ENCODE assay signal across 25 cellular contexts in the genomic region with DNA sequence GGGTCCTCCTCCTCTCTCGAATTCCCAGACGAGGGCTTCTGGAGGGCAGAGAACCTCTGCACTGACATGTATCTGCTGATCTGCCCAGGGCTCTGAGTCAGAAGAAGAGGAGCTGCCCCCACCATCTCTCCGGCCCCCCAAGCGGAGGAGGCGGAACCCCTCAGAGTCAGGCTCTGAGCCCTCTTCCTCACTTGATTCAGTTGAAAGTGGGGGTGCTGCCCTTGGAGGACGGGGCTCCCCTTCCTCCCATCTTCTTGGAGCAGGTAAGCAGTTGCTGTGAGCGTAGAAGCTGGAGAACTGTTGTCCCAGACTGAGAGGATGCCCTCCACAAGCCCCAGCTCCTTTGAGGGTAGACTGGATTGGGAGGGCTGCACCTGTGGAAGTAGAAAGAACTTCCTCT. TPM values are rescaled to one million over a fixed set of nuclear protein-coding genes. Genes with fewer than 3 reads are reported as not detected.
DNase-seq lines count a peak whose midpoint lies in the region; ATAC-seq, FAIRE-seq and TF ChIP-seq lines count a peak whose summit lies in the region.
"Had no signal": no experiment of that assay in that cellular context is flagged by ENCODE, and none has a peak within 500 bp of the region (broad histone marks: within the 10 kb centered on the region; RNA-seq: fewer than 3 reads in every experiment).

No MANE protein-coding gene starts in this region.

- peaks cover 6% of the 10 kb centered on the region for H3K4me1 Mint-ChIP-seq in type B pancreatic cell (ENCODE audit: unreplicated experiment)

- POLR2A ChIA-PET in HepG2 (lab: Yijun Ruan, JAX) = interaction anchor here (1.0 kb wide), 2 partner anchors 77 to 98 kb away, joined by 4 read pairs; no protein-coding TSS in a partner anchor

- CTCF ChIA-PET in HepG2 (lab: Yijun Ruan, JAX; ENCODE audit: low intra/inter-chr PET ratio, low total read pairs) = no interaction called here

- FAIRE-seq in HepG2 (lab: Jason Lieb, UNC) = no peak
- FAIRE-seq: GM12891, HTR-8/SVneo had no signal

- DNase-seq in HepG2 (ENCODE audit: low spot score) = no peak
- no peak for DNase-seq in right lobe of liver
- DNase-seq in adrenal gland = no peak
- DNase-seq in smooth muscle cell (lab: John Stamatoyannopoulos, UW; ENCODE audit: unreplicated experiment) = no peak
- no peak for DNase-seq in type B pancreatic cell (ENCODE audit: extremely low spot score, unreplicated experiment)
- DNase-seq in SIG-M5 (lab: John Stamatoyannopoulos, UW) = no peak
- no peak for DNase-seq in HCEC 1CT
- DNase-seq: BE2C; CD4-positive, CD25-positive, alpha-beta regulatory T cell; COR-L47; DND-41; IMR-90; MV-4-11; NCI-H1105 treated with DMSO at 0.1 percent for 48 hours; NCI-H2029 treated with DMSO at 0.1 percent for 48 hours; NCI-H226; NCI-H510A treated with DMSO at 0.1 percent for 48 hours; NCI-H774; NK-92 treated with Interleukin-12 subunit alpha and Interleukin-12 subunit beta, amount 100 ng/mL, for 24 hours had no signal

- no peak for TF ChIP-seq EP300 in HepG2 (IDR thresholded peaks at IDR 0.05; ENCODE audit: low read depth in 2 of 2, low read length in 2 of 2)
- TF ChIP-seq EP300 in HepG2 (CRISPR knock-in tag; IDR thresholded peaks at IDR 0.05; ENCODE audit: borderline replicate concordance) = no peak

- H3K36me3 ChIP-seq in HepG2 (replicated peaks in 1 of 2; ENCODE audit: control insufficient read depth in 1 of 2, insufficient read depth in 2 of 2, low read length in 2 of 2) (peaks cover 0 to 1% of the 10 kb centered on the region in 2 experiments; a peak in 2 of 5 replicates), right lobe of liver (peaks cover 0 to 12% (median 3%) of the 10 kb centered on the region in 4 donors), adrenal gland (replicated peaks in 1 of 2) (peaks cover 0 to 35% of the 10 kb centered on the region in 2 donors), smooth muscle cell (ENCODE audit: low read depth) (no peaks in the 10 kb centered on the region)
- H3K36me3 ChIP-seq: BE2C had no signal

- H3K4me1 ChIP-seq in HepG2 (ENCODE audit: insufficient read depth, low read length) (peaks cover 44% of the 10 kb centered on the region), right lobe of liver (peaks cover 0 to 12% (median 6%) of the 10 kb centered on the region in 4 donors), adrenal gland (replicated peaks in 1 of 2) (peaks cover 4 to 8% of the 10 kb centered on the region in 2 donors), smooth muscle cell (ENCODE audit: low read depth) (no peaks in the 10 kb centered on the region)
- H3K4me1 ChIP-seq: BE2C, HAP-1 had no signal

- H3K9ac ChIP-seq in HepG2 (ENCODE audit: insufficient read depth, low read depth, low read length) (0 out of 2 replicates have a peak overlapping the region, but pooled peaks have one; percentile 75), smooth muscle cell (ENCODE audit: low read depth) (no peak overlapping the region)

- intact Hi-C loops in HepG2 (cut with micrococcal nuclease; ENCODE audit: unreplicated experiment) (no loop called here), right lobe of liver (cut with DNase I) (loop anchor here (5.0 kb wide), 1 partner anchor 64 kb away; the partner anchor contains the start of gene FMNL3 (in 2 of the 2)), adrenal gland (cut with DNase I) (no loop called here)

- H3K79me2 ChIP-seq in HepG2 (ENCODE audit: insufficient read depth, low read length) = no peaks in the 10 kb centered on the region
- H3K79me2 ChIP-seq in smooth muscle cell (ENCODE audit: low read depth) = no peaks in the 10 kb centered on the region

- H3K27me3 Mint-ChIP-seq in type B pancreatic cell = no peaks in the 10 kb centered on the region
- H3K27me3 Mint-ChIP-seq: CD4-positive, CD25-positive, alpha-beta regulatory T cell had no signal

- no peak overlapping the region for H3K4me2 ChIP-seq in HepG2 (ENCODE audit: low read depth, low read length)
- no peak overlapping the region for H3K4me2 ChIP-seq in smooth muscle cell
- H3K4me2 ChIP-seq: GM23338 had no signal

- no peak for ATAC-seq in HepG2
- ATAC-seq in right lobe of liver = no peak
- ATAC-seq: GM23338, Panc1 had no signal

- H3K27ac ChIP-seq in HepG2 (ENCODE audit: extremely low read length, insufficient read depth, low read length) (no peak overlapping the region), right lobe of liver (no peak overlapping the region), adrenal gland (peak overlapping the region in 3 of 5 donors; percentile 83 to 92 (median 88)), smooth muscle cell (ENCODE audit: low read depth) (peak overlapping the region; percentile 84)
- H3K27ac ChIP-seq: SJSA1 had no signal

- peaks cover 17% of the 10 kb centered on the region for H3K36me3 Mint-ChIP-seq in type B pancreatic cell

- H3K4me3 Mint-ChIP-seq in type B pancreatic cell = no peak overlapping the region
- H3K4me3 Mint-ChIP-seq: CD4-positive, CD25-positive, alpha-beta regulatory T cell; GM23338 had no signal

- H3K27ac Mint-ChIP-seq in type B pancreatic cell = peak overlapping the region; percentile 41
- H3K27ac Mint-ChIP-seq: CD4-positive, CD25-positive, alpha-beta regulatory T cell; GM23338 had no signal

- H3K9me3 ChIP-seq in HepG2 (ENCODE audit: low read length) = no peaks in the 10 kb centered on the region
- no peaks in the 10 kb centered on the region for H3K9me3 ChIP-seq in right lobe of liver
- H3K9me3 ChIP-seq in adrenal gland (replicated peaks in 1 of 3) = no peaks in the 10 kb centered on the region
- no peaks in the 10 kb centered on the region for H3K9me3 ChIP-seq in smooth muscle cell (replicated peaks; ENCODE audit: low read depth)
- H3K9me3 ChIP-seq: BE2C, HAP-1, SJSA1 had no signal

- H3K9me3 Mint-ChIP-seq in type B pancreatic cell = no peaks in the 10 kb centered on the region
- H3K9me3 Mint-ChIP-seq: CD4-positive, CD25-positive, alpha-beta regulatory T cell; GM23338 had no signal

- in situ Hi-C loops in HepG2 (cut with HindIII; ENCODE audit: extremely low pct_ligation_motif_present, low pct_unique_long_range_greater_than_20kb) = loop anchor here (5.0 kb wide), 1 partner anchor 64 kb away; the partner anchor contains the start of gene FMNL3

- TF ChIP-seq RAD21 in HepG2 (CRISPR knock-in tag; IDR thresholded peaks at IDR 0.05) = no peak

- H2AFZ ChIP-seq in HepG2 (ENCODE audit: low read length) = no peak overlapping the region
- no peak overlapping the region for H2AFZ ChIP-seq in smooth muscle cell (ENCODE audit: low read depth)
- H2AFZ ChIP-seq: GM23338 had no signal

- TF ChIP-seq POLR2A in HepG2 (IDR thresholded peaks at IDR 0.05; ENCODE audit: insufficient read depth in 1 of 2, low read depth in 2 of 2, low read length in 2 of 2) = no peak
- no peak for TF ChIP-seq POLR2A in right lobe of liver (IDR thresholded peaks at IDR 0.05)
- no peak for TF ChIP-seq POLR2A in adrenal gland (IDR thresholded peaks at IDR 0.05)

- TF ChIP-seq CTCF in HepG2 (CRISPR knock-in tag; IDR thresholded peaks at IDR 0.05) (no peak), right lobe of liver (IDR thresholded peaks at IDR 0.05) (no peak), adrenal gland (IDR thresholded peaks at IDR 0.05) (no peak), smooth muscle cell (IDR thresholded peaks at IDR 0.05; ENCODE audit: borderline replicate concordance, insufficient read depth, poor library complexity, severe bottlenecking) (no peak), type B pancreatic cell (conservative IDR thresholded peaks at IDR 0.05) (no peak)

- H3K4me3 ChIP-seq in HepG2 (replicated peaks in 1 of 3; ENCODE audit: insufficient read depth in 1 of 3, low read depth in 2 of 3, low read length in 3 of 3) = no peak overlapping the region
- no peak overlapping the region for H3K4me3 ChIP-seq in right lobe of liver
- no peak overlapping the region for H3K4me3 ChIP-seq in adrenal gland
- no peak overlapping the region for H3K4me3 ChIP-seq in smooth muscle cell
- H3K4me3 ChIP-seq: GM23338, HAP-1, SJSA1 had no signal

- WGBS in HepG2 (ENCODE audit: low lambda C conversion rate) = 96% methylated on average over 7 of the region's 7 CpGs
- 80% methylated on average over 1 of the region's 7 CpGs for WGBS in right lobe of liver (ENCODE audit: insufficient coverage, low coverage, low lambda C conversion rate, missing lambda C conversion rate)
- WGBS in adrenal gland, 4 donors = 84 to 93% (median 91%) methylated on average over 4 to 7 of the region's 7 CpGs
- WGBS in smooth muscle cell (ENCODE audit: low lambda C conversion rate) = 87% methylated on average over 7 of the region's 7 CpGs

- H3K27me3 ChIP-seq in HepG2 (ENCODE audit: control insufficient read depth in 1 of 2, insufficient read depth in 2 of 2, low read length in 2 of 2) (no peaks in the 10 kb centered on the region; a peak in 1 of 5 replicates), right lobe of liver (no peaks in the 10 kb centered on the region), adrenal gland (no peaks in the 10 kb centered on the region), smooth muscle cell (ENCODE audit: low read depth) (no peaks in the 10 kb centered on the region)
- H3K27me3 ChIP-seq: BE2C, SJSA1 had no signal

- H4K20me1 ChIP-seq in HepG2 (ENCODE audit: insufficient read depth, low read length) = no peaks in the 10 kb centered on the region
- no peaks in the 10 kb centered on the region for H4K20me1 ChIP-seq in smooth muscle cell (ENCODE audit: low read depth)

- H3F3A ChIP-seq in smooth muscle cell (ENCODE audit: low read depth) = peaks cover 16% of the 10 kb centered on the region

- no TSS peak for BruUV-seq in HepG2 (replicated peaks; lab: Mats Ljungman, UMichigan)

RNA-seq across cellular contexts. Expression of gene PRPF40B, which starts 19.8 kb away (rescaled TPM):
- 2.6 and 5.0 TPM in 2 replicates for total RNA-seq in HepG2 (2016; rRNA removed; fragmentation: Illumina TruSeq; extraction: Trizol)
- 2.2 and 2.3 TPM in 2 replicates for total RNA-seq in HepG2 (2016; cell fraction: cytosol; rRNA removed; fragmentation: Illumina TruSeq; extraction: Trizol; ENCODE audit: low read depth)
- 1.9 and 5.0 TPM in 2 replicates for total RNA-seq in HepG2 (2016; cell fraction: insoluble cytoplasmic fraction; rRNA removed; fragmentation: Illumina TruSeq; extraction: Trizol)
- 2.7 and 2.9 TPM in 2 replicates for total RNA-seq in HepG2 (2016; cell fraction: membrane; rRNA removed; fragmentation: Illumina TruSeq; extraction: Trizol)
- total RNA-seq in HepG2 (2016; cell fraction: nucleus; rRNA removed; fragmentation: Illumina TruSeq; extraction: Trizol) = 8.8 and 9.0 TPM in 2 replicates
- 7.8 and 9.5 TPM in 2 replicates for polyA plus RNA-seq in HepG2 (2011; rRNA removed)
- 3.0 and 3.2 TPM in 2 replicates for polyA plus RNA-seq in HepG2 (2011; cell fraction: cytosol; rRNA removed)
- 63.5 and 64.1 TPM in 2 replicates for polyA plus RNA-seq in HepG2 (2011; cell fraction: nucleus; rRNA removed)
- 4.6 and 6.6 TPM in 2 replicates for polyA plus RNA-seq in HepG2 (2012)
- 0.79 and 1.2 TPM in 2 replicates for polyA plus RNA-seq in HepG2 (2016; cell fraction: cytosol; fragmentation: Illumina TruSeq; extraction: Trizol; ENCODE audit: low read depth)
- polyA plus RNA-seq in HepG2 (2016; cell fraction: insoluble cytoplasmic fraction; fragmentation: Illumina TruSeq; extraction: Trizol; ENCODE audit: low read depth) = 2.1 and 3.5 TPM in 2 replicates
- polyA plus RNA-seq in HepG2 (2016; cell fraction: membrane; fragmentation: Illumina TruSeq; extraction: Trizol; ENCODE audit: low read depth) = 1.5 and 1.6 TPM in 2 replicates
- polyA plus RNA-seq in HepG2 (2016; cell fraction: nucleus; fragmentation: Illumina TruSeq; extraction: Trizol; ENCODE audit: insufficient read depth, low read depth) = 20.9 and 21.1 TPM in 2 replicates
- polyA minus RNA-seq in HepG2 (2011; rRNA and poly(A)+ RNA removed; ENCODE audit: low replicate concordance) = 10.3 and 11.0 TPM in 2 replicates
- polyA minus RNA-seq in HepG2 (2011; cell fraction: cytosol; rRNA and poly(A)+ RNA removed) = 1.3 and 2.6 TPM in 2 replicates
- polyA minus RNA-seq in HepG2 (2011; cell fraction: nucleus; rRNA and poly(A)+ RNA removed) = 17.3 and 22.3 TPM in 2 replicates
- 1 to 10 TPM; 4.7 to 8.2 (median 6.3) TPM for total RNA-seq in right lobe of liver
- 10 to 100 TPM in 6 of 8 donors, 1 to 10 TPM in 2; 7.2 to 44.8 (median 24.4) TPM for total RNA-seq in adrenal gland
- polyA plus RNA-seq in adrenal gland = 100 to 1,000 TPM in 1 of 3 donors, 10 to 100 TPM in 1, 1 to 10 TPM in 1; 9.1 to 125 (median 83.6) TPM
- total RNA-seq in smooth muscle cell = 5.7 and 6.2 TPM in 2 replicates
- polyA plus RNA-seq in smooth muscle cell = 19.8 and 22.8 TPM in 2 replicates
- 25.0 and 35.4 TPM in 2 replicates for total RNA-seq in type B pancreatic cell (ENCODE audit: low replicate concordance)

RNA-seq across cellular contexts. Expression of gene FAM186B, which starts 37.7 kb away (rescaled TPM):
- total RNA-seq in HepG2 (2016; rRNA removed; fragmentation: Illumina TruSeq; extraction: Trizol) = 0.17 and 0.20 TPM in 2 replicates
- total RNA-seq in HepG2 (2016; cell fraction: cytosol; rRNA removed; fragmentation: Illumina TruSeq; extraction: Trizol; ENCODE audit: low read depth) = not detected in 2 replicates
- total RNA-seq in HepG2 (2016; cell fraction: insoluble cytoplasmic fraction; rRNA removed; fragmentation: Illumina TruSeq; extraction: Trizol) = 0.21 and 0.30 TPM in 2 replicates
- 0.14 and 0.15 TPM in 2 replicates for total RNA-seq in HepG2 (2016; cell fraction: membrane; rRNA removed; fragmentation: Illumina TruSeq; extraction: Trizol)
- total RNA-seq in HepG2 (2016; cell fraction: nucleus; rRNA removed; fragmentation: Illumina TruSeq; extraction: Trizol) = 0.16 TPM in 1 of 2 replicates, not detected in the other
- 0.05 and 0.07 TPM in 2 replicates for polyA plus RNA-seq in HepG2 (2011; rRNA removed)
- 0.03 and 0.12 TPM in 2 replicates for polyA plus RNA-seq in HepG2 (2011; cell fraction: cytosol; rRNA removed)
- polyA plus RNA-seq in HepG2 (2011; cell fraction: nucleus; rRNA removed) = 0.07 and 0.08 TPM in 2 replicates
- 0.19 and 0.44 TPM in 2 replicates for polyA plus RNA-seq in HepG2 (2012)
- not detected in 2 replicates for polyA plus RNA-seq in HepG2 (2016; cell fraction: cytosol; fragmentation: Illumina TruSeq; extraction: Trizol; ENCODE audit: low read depth)
- 0.20 and 0.25 TPM in 2 replicates for polyA plus RNA-seq in HepG2 (2016; cell fraction: insoluble cytoplasmic fraction; fragmentation: Illumina TruSeq; extraction: Trizol; ENCODE audit: low read depth)
- 0.14 and 0.23 TPM in 2 replicates for polyA plus RNA-seq in HepG2 (2016; cell fraction: membrane; fragmentation: Illumina TruSeq; extraction: Trizol; ENCODE audit: low read depth)
- not detected in 2 replicates for polyA plus RNA-seq in HepG2 (2016; cell fraction: nucleus; fragmentation: Illumina TruSeq; extraction: Trizol; ENCODE audit: insufficient read depth, low read depth)
- polyA minus RNA-seq in HepG2 (2011; rRNA and poly(A)+ RNA removed; ENCODE audit: low replicate concordance) = 0.22 TPM in 1 of 2 replicates, not detected in the other
- not detected in 2 replicates for polyA minus RNA-seq in HepG2 (2011; cell fraction: cytosol; rRNA and poly(A)+ RNA removed)
- 0.25 TPM in 1 of 2 replicates, not detected in the other for polyA minus RNA-seq in HepG2 (2011; cell fraction: nucleus; rRNA and poly(A)+ RNA removed)
- total RNA-seq in right lobe of liver = 1 to 10 TPM in 1 of 6 experiments, under 1 TPM in 5; 0.24 to 1.4 (median 0.71) TPM
- 1 to 10 TPM in 5 of 8 donors, under 1 TPM in 2, not detected in 1; 0.42 to 2.3 (median 1.1) TPM for total RNA-seq in adrenal gland
- 1 to 10 TPM in 1 of 3 donors, under 1 TPM in 2; 0.29 to 1.3 (median 0.37) TPM for polyA plus RNA-seq in adrenal gland
- 0.09 and 1.3 TPM in 2 replicates for total RNA-seq in smooth muscle cell
- polyA plus RNA-seq in smooth muscle cell = 0.18 and 0.26 TPM in 2 replicates
- 0.14 and 0.21 TPM in 2 replicates for total RNA-seq in type B pancreatic cell (ENCODE audit: low replicate concordance)
- total RNA-seq: CD4-positive, CD25-positive, alpha-beta regulatory T cell had no signal

Comparison
In these comparisons a context has a peak if more than half of its experiments do, and no peak if none do; other contexts are left out.
1. intact Hi-C loops: an anchor here in right lobe of liver (5.0 kb wide); none called in HepG2 and adrenal gland.
2. H3K27ac ChIP-seq: peak in adrenal gland (3 of 5) and smooth muscle cell (single experiment); none in HepG2 (single experiment) and right lobe of liver (0 of 3).